27 cellular contexts compared by ENCODE assay signal in genomic region chr10:69709366-69709941, GRCh38.
"Had no signal": no experiment of that assay in that cellular context is flagged by ENCODE, and none has a peak within 500 bp of the region (broad histone marks: within the 10 kb centered on the region; RNA-seq: fewer than 3 reads in every experiment).

No MANE protein-coding gene starts in this region.

- H3K27me3 ChIP-seq: body of pancreas, testis, transverse colon, uterus had no signal

- H3K4me3 Mint-ChIP-seq: activated naive CD8-positive, alpha-beta T cell treated with anti-CD3 and anti-CD28 coated beads for 36 hours had no signal

- H3K36me3 Mint-ChIP-seq: activated naive CD8-positive, alpha-beta T cell treated with anti-CD3 and anti-CD28 coated beads for 36 hours had no signal

- H3K36me3 ChIP-seq: adrenal gland, gastroesophageal sphincter, transverse colon, uterus had no signal

- H3K79me2 ChIP-seq: hepatocyte had no signal

- H3K4me1 ChIP-seq: adrenal gland, body of pancreas, gastroesophageal sphincter, testis, transverse colon, uterus had no signal

- ATAC-seq: activated CD4-positive, CD25-positive, alpha-beta regulatory T cell treated with anti-CD3 and anti-CD28 coated beads, Interleukin-2, amount 50 U/mL, for 24 hours; body of pancreas; gastroesophageal sphincter; left ventricle myocardium superior; right cardiac atrium had no signal

- DNase-seq: activated CD4-positive, alpha-beta T cell treated with anti-CD3 and anti-CD28 coated beads for 48 hours; activated CD4-positive, alpha-beta T cell treated with anti-CD3 and anti-CD28 coated beads, Interleukin-2, amount 50 U/mL, for 48 hours; activated CD8-positive, alpha-beta memory T cell treated with anti-CD3 and anti-CD28 coated beads for 24 hours; activated effector memory CD4-positive, alpha-beta T cell treated with Interleukin-2 at 50 U/mL for 16 hours; activated naive CD4-positive, alpha-beta T cell treated with Interleukin-2 at 50 U/mL for 16 hours; activated naive CD8-positive, alpha-beta T cell treated with anti-CD3 and anti-CD28 coated beads for 36 hours; adrenal gland; aorta; body of pancreas; effector memory CD4-positive, alpha-beta T cell; islet precursor cell; left ventricle myocardium superior; occipital lobe; right cardiac atrium; stimulated activated CD4-positive, alpha-beta T cell treated with anti-CD3 and anti-CD28 coated beads, Interleukin-15, amount 100 ng/mL, for 24 hours; stimulated activated CD4-positive, alpha-beta T cell treated with anti-CD3 and anti-CD28 coated beads, Interleukin-2, amount 100 ng/mL, for 24 hours; stimulated activated naive CD4-positive, alpha-beta T cell; T-helper 9 cell; testis; transverse colon; uterus had no signal

- H3K4me1 Mint-ChIP-seq: activated naive CD8-positive, alpha-beta T cell treated with anti-CD3 and anti-CD28 coated beads for 36 hours had no signal

- H2AFZ ChIP-seq: hepatocyte had no signal

- H3K9me3 ChIP-seq: adrenal gland, body of pancreas, testis, uterus had no signal

- H3K27ac ChIP-seq: adrenal gland, body of pancreas, coronary artery, gastroesophageal sphincter, hepatocyte, testis, transverse colon, uterus, VCaP had no signal

- H3K4me3 ChIP-seq: adrenal gland, body of pancreas, coronary artery, dorsolateral prefrontal cortex, gastroesophageal sphincter, hepatocyte, testis, transverse colon, uterus had no signal

- H3K4me2 ChIP-seq: hepatocyte had no signal

- H3K27ac Mint-ChIP-seq: activated naive CD8-positive, alpha-beta T cell treated with anti-CD3 and anti-CD28 coated beads for 36 hours had no signal
